Comparison of ENCODE assay signal across 12 cellular contexts in genomic region chr21:43305811-43306311, GRCh38.
"Had no signal": no experiment of that assay in that cellular context is flagged by ENCODE, and none has a peak within 500 bp of the region (broad histone marks: within the 10 kb centered on the region; RNA-seq: fewer than 3 reads in every experiment).

No MANE protein-coding gene starts in this region.

- H3K27ac Mint-ChIP-seq: activated B cell treated with CpG ODN at 0.5 μM for 24 hours; activated CD4-positive, alpha-beta T cell treated with anti-CD3 and anti-CD28 coated beads, Interleukin-2, amount 10 ng/mL, durations not matched to agents 7 days and 5 days; activated naive CD4-positive, alpha-beta T cell treated with anti-CD3 and anti-CD28 coated beads, Interleukin-2, amount 10 ng/mL, durations not matched to agents 7 days and 5 days; activated T-helper 2 cell treated with anti-CD3 and anti-CD28 coated beads, Interferon-gamma antibody, Interleukin-2, Interleukin-4, amounts not matched to agents 10 μg/mL and 5 μg/mL and 100 μg/mL, durations not matched to agents 14 hours and 24 hours and 36 hours; memory B cell; natural killer cell had no signal

- H3K27me3 ChIP-seq: tibial nerve had no signal

- H3K36me3 Mint-ChIP-seq: activated naive CD4-positive, alpha-beta T cell treated with anti-CD3 and anti-CD28 coated beads, Interleukin-2, amount 10 ng/mL, durations not matched to agents 7 days and 5 days; memory B cell; natural killer cell had no signal

- H3K27me3 Mint-ChIP-seq: activated naive CD4-positive, alpha-beta T cell treated with anti-CD3 and anti-CD28 coated beads, Interleukin-2, amount 10 ng/mL, durations not matched to agents 7 days and 5 days had no signal

- H3K4me1 ChIP-seq: gastroesophageal sphincter had no signal

- H3K4me3 ChIP-seq: gastroesophageal sphincter, tibial nerve had no signal

- H3K4me3 Mint-ChIP-seq: activated B cell treated with CpG ODN at 0.5 μM for 24 hours; activated CD4-positive, alpha-beta T cell treated with anti-CD3 and anti-CD28 coated beads, Interleukin-2, amount 10 ng/mL, durations not matched to agents 7 days and 5 days; activated naive CD4-positive, alpha-beta T cell treated with anti-CD3 and anti-CD28 coated beads, Interleukin-2, amount 10 ng/mL, durations not matched to agents 7 days and 5 days; central memory CD8-positive, alpha-beta T cell; memory B cell; natural killer cell had no signal

- DNase-seq: activated B cell treated with CpG ODN at 0.5 μM for 24 hours; activated CD4-positive, alpha-beta T cell treated with anti-CD3 and anti-CD28 coated beads, Interleukin-2, amount 10 ng/mL, durations not matched to agents 7 days and 5 days; activated naive CD4-positive, alpha-beta T cell treated with anti-CD3 and anti-CD28 coated beads, Interleukin-2, amount 10 ng/mL, durations not matched to agents 7 days and 5 days; hippocampal formation; natural killer cell; nucleus accumbens; SK-N-SH had no signal

- H3K9ac ChIP-seq: SK-N-SH had no signal

- H3K4me1 Mint-ChIP-seq: activated naive CD4-positive, alpha-beta T cell treated with anti-CD3 and anti-CD28 coated beads, Interleukin-2, amount 10 ng/mL, durations not matched to agents 7 days and 5 days; central memory CD8-positive, alpha-beta T cell; natural killer cell had no signal

- H3K27ac ChIP-seq: gastroesophageal sphincter had no signal

- H3K9me3 ChIP-seq: SK-N-SH, tibial nerve had no signal

- H3K9me3 Mint-ChIP-seq: activated B cell treated with CpG ODN at 0.5 μM for 24 hours; activated CD4-positive, alpha-beta T cell treated with anti-CD3 and anti-CD28 coated beads, Interleukin-2, amount 10 ng/mL, durations not matched to agents 7 days and 5 days; activated naive CD4-positive, alpha-beta T cell treated with anti-CD3 and anti-CD28 coated beads, Interleukin-2, amount 10 ng/mL, durations not matched to agents 7 days and 5 days; activated T-helper 2 cell treated with anti-CD3 and anti-CD28 coated beads, Interferon-gamma antibody, Interleukin-2, Interleukin-4, amounts not matched to agents 10 μg/mL and 5 μg/mL and 100 μg/mL, durations not matched to agents 14 hours and 24 hours and 36 hours; central memory CD8-positive, alpha-beta T cell; memory B cell; natural killer cell had no signal

- H3K36me3 ChIP-seq: gastroesophageal sphincter, tibial nerve had no signal

- ATAC-seq: gastroesophageal sphincter, natural killer cell had no signal
